In the genomic region with DNA sequence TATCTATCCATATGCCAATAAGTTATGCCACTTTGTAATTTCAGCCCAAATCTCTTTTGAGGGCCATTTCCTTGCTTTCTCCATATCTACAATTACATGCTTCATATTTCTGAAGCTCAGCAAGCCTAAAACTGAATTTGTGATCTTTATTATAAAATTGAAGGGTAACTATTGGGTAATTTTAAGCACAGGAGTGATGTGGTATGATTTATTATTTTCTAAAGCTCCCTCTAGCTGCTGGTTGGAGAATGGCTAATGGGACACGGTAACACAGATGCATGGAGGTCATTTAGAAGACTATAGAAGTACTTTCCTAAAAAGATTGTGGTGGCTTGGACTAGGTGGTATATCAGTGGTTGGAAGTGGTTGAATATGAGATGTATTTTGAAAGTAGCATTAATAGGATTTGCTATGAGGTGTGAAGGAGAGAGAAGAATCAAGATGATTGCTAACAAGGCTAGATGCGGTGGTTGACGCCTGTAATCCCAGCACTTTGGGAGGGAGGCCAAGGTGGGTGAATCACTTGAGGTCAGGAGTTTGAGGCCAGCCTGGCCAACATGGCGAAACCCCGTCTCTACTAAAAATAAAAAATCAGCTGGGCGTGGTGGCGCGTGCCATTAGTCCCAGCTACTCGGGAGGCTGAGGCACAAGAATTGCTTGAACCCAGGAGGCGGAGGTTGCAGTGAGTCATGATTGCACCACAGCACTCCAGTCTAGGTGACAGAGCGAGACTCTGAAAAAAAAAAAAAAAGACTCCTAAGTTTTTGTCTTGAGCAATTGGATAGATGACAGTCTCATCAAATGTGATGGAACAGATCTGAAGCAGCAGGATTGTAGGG, we compare ENCODE assay signal across 9 cellular contexts. TPM values are rescaled to one million over a fixed set of nuclear protein-coding genes. Genes with fewer than 3 reads are reported as not detected.
DNase-seq lines count a peak whose midpoint lies in the region; ATAC-seq, FAIRE-seq and TF ChIP-seq lines count a peak whose summit lies in the region.
"Had no signal": no experiment of that assay in that cellular context is flagged by ENCODE, and none has a peak within 500 bp of the region (broad histone marks: within the 10 kb centered on the region; RNA-seq: fewer than 3 reads in every experiment).

No MANE protein-coding gene starts in this region.

- TF ChIP-seq EP300 in GM12878 (IDR thresholded peaks at IDR 0.05; ENCODE audit: borderline replicate concordance in 1 of 2, control insufficient read depth in 1 of 2, low read depth in 2 of 2, low read length in 2 of 2) = no peak

- H3K9ac ChIP-seq in GM12878 (ENCODE audit: control insufficient read depth, insufficient read depth, low read length) = no peak overlapping the region

- no peaks in the 10 kb centered on the region for H4K20me1 ChIP-seq in GM12878 (ENCODE audit: control insufficient read depth, insufficient read depth)

- H3K4me1 ChIP-seq in GM12878 (ENCODE audit: control insufficient read depth, insufficient read depth, low read length) = no peaks in the 10 kb centered on the region; the same call in 1 of the 2 replicates

- no TSS peak for BruUV-seq in GM12878 (replicated peaks; lab: Mats Ljungman, UMichigan)

- no peak overlapping the region for H2AFZ ChIP-seq in GM12878 (ENCODE audit: control insufficient read depth, low read depth, low read length)

- no peak overlapping the region for H3K27ac ChIP-seq in GM12878 (ENCODE audit: control insufficient read depth, insufficient read depth)

- CTCF ChIA-PET in GM12878 (lab: Yijun Ruan, JAX) = interaction anchor here (0.6 to 4.5 kb wide), 20 partner anchors 9 to 717 kb away, joined by 3 to 50 read pairs (median 4); a partner anchor contains a TSS

- no peak for DNase-seq in D721Med (ENCODE audit: insufficient read length, low spot score)
- DNase-seq in MG63 = peak; percentile 6
- DNase-seq in GM12878 (ENCODE audit: low read depth, low spot score) = no peak
- DNase-seq in myocyte (ENCODE audit: low read depth) = peak; percentile 14
- DNase-seq in activated CD4-positive, CD25-positive, alpha-beta regulatory T cell treated with anti-CD3 and anti-CD28 coated beads, Interleukin-2, amount 50 U/mL, for 72 hours = no peak
- no peak for DNase-seq in dedifferentiated amniotic fluid mesenchymal stem cell (ENCODE audit: extremely low spot score)

- TF ChIP-seq CTCF in D721Med (IDR thresholded peaks at IDR 0.05; ENCODE audit: insufficient read depth, missing control alignments) (peak; percentile 27), GM12878 (IDR thresholded peaks at IDR 0.05 in 2 of 3, conservative IDR thresholded peaks at IDR 0.05 in 1 of 3; ENCODE audit: control insufficient read depth in 2 of 3, extremely low read depth in 1 of 3, insufficient read depth in 1 of 3, low read depth in 3 of 3, low read length in 3 of 3) (peak; percentile 36 to 51 (median 37); a peak in 5 of 6 replicates)

- H3K4me2 ChIP-seq in GM12878 (ENCODE audit: control insufficient read depth, insufficient read depth) = no peak overlapping the region

- H3K9me3 ChIP-seq in MG63 (no peaks in the 10 kb centered on the region), GM12878 (replicated peaks; ENCODE audit: control insufficient read depth, insufficient read depth, low read length) (no peaks in the 10 kb centered on the region)

- POLR2A ChIA-PET in GM12878 (lab: Charles Lee) = interaction anchor here (1.4 kb wide), 1 partner anchor 8 kb away, joined by 3 read pairs; no protein-coding TSS in a partner anchor

- peaks cover 13% of the 10 kb centered on the region for H3K79me2 ChIP-seq in GM12878 (ENCODE audit: control insufficient read depth, insufficient read depth, low read length)

- H3K27me3 ChIP-seq in MG63 = no peaks in the 10 kb centered on the region
- H3K27me3 ChIP-seq in GM12878 (replicated peaks in 1 of 2; ENCODE audit: control insufficient read depth in 2 of 2, insufficient read depth in 2 of 2, low read length in 1 of 2) = no peaks in the 10 kb centered on the region

- no peak for TF ChIP-seq POLR2A in GM12878 (IDR thresholded peaks at IDR 0.05; ENCODE audit: low read depth, low read length)

- SMC1A ChIA-PET in GM12878 (lab: Charles Lee; ENCODE audit: uncharacterized antibody, unreplicated experiment) = interaction anchor here (0.6 to 8.4 kb wide), 3 partner anchors 12 to 674 kb away, joined by 3 to 41 read pairs (median 3); no protein-coding TSS in a partner anchor

- RAD21 ChIA-PET in GM12878 (lab: Charles Lee; ENCODE audit: unreplicated experiment) = interaction anchor here (1.0 to 1.8 kb wide), 2 partner anchors 12 kb away, joined by 3 to 9 read pairs; no protein-coding TSS in a partner anchor

- peak; percentile 79 for ATAC-seq in GM12878
- ATAC-seq in GM18498 (IDR thresholded peaks at IDR 0.05; ENCODE audit: unreplicated experiment) = no peak
- no peak for ATAC-seq in HG03457 (IDR thresholded peaks at IDR 0.05; ENCODE audit: unreplicated experiment)

- FAIRE-seq in D721Med (lab: Jason Lieb, UNC) (no peak), GM12878 (lab: Jason Lieb, UNC) (no peak)
- FAIRE-seq: TTC549 had no signal

- 91% methylated on average over 11 of the region's 11 CpGs for WGBS in GM12878 (ENCODE audit: insufficient coverage, insufficient replicate concordance, low lambda C conversion rate, missing lambda C conversion rate)

- no peak for TF ChIP-seq RAD21 in GM12878 (IDR thresholded peaks at IDR 0.05; ENCODE audit: insufficient read depth, low read depth, low read length)

- H3K36me3 ChIP-seq in MG63 = peaks cover 8% of the 10 kb centered on the region
- H3K36me3 ChIP-seq in GM12878 (ENCODE audit: control insufficient read depth in 2 of 2, insufficient read depth in 2 of 2, low read length in 1 of 2) = peaks cover 0 to 3% of the 10 kb centered on the region in 2 experiments; a peak in 1 of 4 replicates

- in situ Hi-C loops in GM12878 (cut with MboI) = no loop called here

- H3K4me3 ChIP-seq in MG63 (no peak overlapping the region), GM12878 (no peak overlapping the region)

- intact Hi-C loops in GM12878 (cut with micrococcal nuclease; ENCODE audit: unreplicated experiment) = no loop called here

TF ChIP-seq in GM12878, 131 proteins besides CTCF, POLR2A, EP300 and RAD21 (continues in another document):
- TF ChIP-seq MEF2B (IDR thresholded peaks at IDR 0.05; ENCODE audit: partially characterized antibody, poor library complexity, severe bottlenecking) (no peak), WRNIP1 (IDR thresholded peaks at IDR 0.05; ENCODE audit: borderline replicate concordance, low read depth, low read length) (no peak), TARDBP (IDR thresholded peaks at IDR 0.05; ENCODE audit: borderline replicate concordance) (no peak), NRF1 (conservative IDR thresholded peaks at IDR 0.05; ENCODE audit: low read depth, low read length) (no peak), CHD4 (IDR thresholded peaks at IDR 0.05) (no peak), CREB1 (IDR thresholded peaks at IDR 0.05; ENCODE audit: low read depth) (no peak)

RNA-seq across cellular contexts. Expression of a gene that starts 13.9 kb away (rescaled TPM):
- total RNA-seq in MG63 (2014; rRNA removed; shearing (Covaris generic); ENCODE audit: low replicate concordance) = 8.8 and 11.6 TPM in 2 replicates
- total RNA-seq in GM12878 (2013; cell fraction: nucleolus; rRNA removed) = 21.0 and 28.4 TPM in 2 replicates
- total RNA-seq in GM12878 (2014; rRNA removed) (9.8 and 10.8 TPM in 2 replicates), GM12878 (2014; rRNA removed; fragmentation: Illumina TruSeq; extraction: Trizol) (8.2 and 9.0 TPM in 2 replicates), GM12878 (2021) (12.9 and 15.4 TPM in 2 replicates), myocyte (39.4 and 44.8 TPM in 2 replicates)
- polyA plus RNA-seq in GM12878 (2011; ENCODE audit: low read depth) = 5.3 TPM
- polyA plus RNA-seq in GM12878 (2011; rRNA removed) (20.6 and 22.9 TPM in 2 replicates), GM12878 (2014; fragmentation: Illumina TruSeq; extraction: Trizol) (12.0 and 15.2 TPM in 2 replicates), GM12878 (2014; fragmentation: Nextera tagmentation; extraction: Ambion mirVana) (1 to 10 TPM; 2.9 to 3.2 TPM), GM12878 (2014; rRNA removed) (8.9 and 15.2 TPM in 2 replicates), GM12878 (2016; fragmentation: Nextera tagmentation; extraction: Ambion mirVana) (1 to 10 TPM; 3.5 to 4.3 TPM)
- 12.3 and 12.7 TPM in 2 replicates for polyA plus RNA-seq in GM12878 (2011; cell fraction: cytosol; rRNA removed)
- 19.0 and 21.7 TPM in 2 replicates for polyA plus RNA-seq in GM12878 (2011; cell fraction: nucleus; rRNA removed)
- 6.6 and 9.7 TPM in 2 replicates for polyA plus RNA-seq in GM12878 (2012)
- 16.9 and 38.8 TPM in 2 replicates for polyA minus RNA-seq in GM12878 (2011; rRNA and poly(A)+ RNA removed)
- 4.1 and 8.9 TPM in 2 replicates for polyA minus RNA-seq in GM12878 (2011; cell fraction: cytosol; rRNA and poly(A)+ RNA removed)
- 8.0 and 8.6 TPM in 2 replicates for polyA minus RNA-seq in GM12878 (2011; cell fraction: nucleus; rRNA and poly(A)+ RNA removed)
- polyA plus RNA-seq in myocyte (2012) = 30.7 TPM

RNA-seq across cellular contexts. Expression of a gene that starts 33.1 kb away (rescaled TPM):
- total RNA-seq in MG63 (2014; rRNA removed; shearing (Covaris generic); ENCODE audit: low replicate concordance) = 18.8 and 25.9 TPM in 2 replicates
- total RNA-seq in GM12878 (2013; cell fraction: nucleolus; rRNA removed) = 16.4 and 21.2 TPM in 2 replicates
- total RNA-seq in GM12878 (2014; rRNA removed) (25.0 and 29.2 TPM in 2 replicates), GM12878 (2014; rRNA removed; fragmentation: Illumina TruSeq; extraction: Trizol) (18.5 and 19.2 TPM in 2 replicates), GM12878 (2021) (22.3 and 22.8 TPM in 2 replicates), myocyte (31.9 and 38.2 TPM in 2 replicates)
- polyA plus RNA-seq in GM12878 (2011; ENCODE audit: low read depth) = 20.4 TPM
- polyA plus RNA-seq in GM12878 (2011; rRNA removed) (23.5 and 28.0 TPM in 2 replicates), GM12878 (2014; fragmentation: Illumina TruSeq; extraction: Trizol) (22.1 and 28.1 TPM in 2 replicates), GM12878 (2014; fragmentation: Nextera tagmentation; extraction: Ambion mirVana) (10 to 100 TPM; 44.8 to 54.7 TPM), GM12878 (2014; rRNA removed) (19.3 and 22.2 TPM in 2 replicates), GM12878 (2016; fragmentation: Nextera tagmentation; extraction: Ambion mirVana) (10 to 100 TPM; 36.4 to 39.6 TPM)
- 35.4 and 40.3 TPM in 2 replicates for polyA plus RNA-seq in GM12878 (2011; cell fraction: cytosol; rRNA removed)
- 20.0 and 29.3 TPM in 2 replicates for polyA plus RNA-seq in GM12878 (2011; cell fraction: nucleus; rRNA removed)
- 10.3 and 12.0 TPM in 2 replicates for polyA plus RNA-seq in GM12878 (2012)
- polyA minus RNA-seq in GM12878 (2011; rRNA and poly(A)+ RNA removed) = 17.0 and 25.8 TPM in 2 replicates
- polyA minus RNA-seq in GM12878 (2011; cell fraction: cytosol; rRNA and poly(A)+ RNA removed) = 8.2 and 9.8 TPM in 2 replicates
- polyA minus RNA-seq in GM12878 (2011; cell fraction: nucleus; rRNA and poly(A)+ RNA removed) = 7.0 and 8.0 TPM in 2 replicates
- polyA plus RNA-seq in myocyte (2012) = 22.3 TPM

Comparison
In these comparisons a context has a peak if more than half of its experiments do, and no peak if none do; other contexts are left out.
1. DNase-seq: peak in MG63 (single experiment) and myocyte (single experiment); none in D721Med (single experiment), GM12878 (single experiment), activated CD4-positive, CD25-positive, alpha-beta regulatory T cell treated with anti-CD3 and anti-CD28 coated beads, Interleukin-2, amount 50 U/mL, for 72 hours (single experiment) and dedifferentiated amniotic fluid mesenchymal stem cell (single experiment).